In genomic region chr2:150888337-150888736, GRCh38 we compare ENCODE assay signal across 32 cellular contexts.
A peak's percentile ranks its signal among the peaks of the same experiment; 100 is the strongest.
DNase-seq lines count a peak whose midpoint lies in the region; ATAC-seq and TF ChIP-seq lines count a peak whose summit lies in the region.
"Had no signal": no experiment of that assay in that cellular context is flagged by ENCODE, and none has a peak within 500 bp of the region (broad histone marks: within the 10 kb centered on the region; RNA-seq: fewer than 3 reads in every experiment).

No MANE protein-coding gene starts in this region.

- intact Hi-C loops in adrenal gland (cut with DNase I) = no loop called here
- intact Hi-C loops in sigmoid colon (cut with DNase I) = no loop called here
- intact Hi-C loops in vagina (cut with DNase I) = no loop called here

- H3K4me3 ChIP-seq in adrenal gland (no peak overlapping the region), fibroblast of villous mesenchyme (ENCODE audit: low read depth, low read length) (no peak overlapping the region), sigmoid colon (no peak overlapping the region), vagina (no peak overlapping the region)
- H3K4me3 ChIP-seq: psoas muscle, tibial artery had no signal

- ATAC-seq in GM19023 (IDR thresholded peaks at IDR 0.05; ENCODE audit: unreplicated experiment) = no peak
- ATAC-seq: naive thymus-derived CD4-positive, alpha-beta T cell; psoas muscle; sciatic nerve; T-helper 17 cell had no signal

- DNase-seq in AG08396 (ENCODE audit: low spot score) (peak; percentile 12), HCEC 1CT (peak; percentile 22), adrenal gland (peak in 6 of 7 donors; percentile 20 to 59 (median 38)), fibroblast of villous mesenchyme (ENCODE audit: low read depth) (peak; percentile 48), sigmoid colon (no peak), DMS 273 treated with DMSO at 0.1 percent for 48 hours (lab: John Stamatoyannopoulos, UW) (no peak), vagina (ENCODE audit: extremely low spot score in 2 of 2) (no peak)
- DNase-seq: activated CD4-positive, alpha-beta memory T cell treated with anti-CD3 and anti-CD28 coated beads, Interleukin-2, amount 10 ng/mL, durations not matched to agents 7 days and 5 days; activated CD4-positive, alpha-beta T cell treated with anti-CD3 and anti-CD28 coated beads for 1 hour; activated CD8-positive, alpha-beta memory T cell treated with anti-CD3 and anti-CD28 coated beads, Interleukin-2, amount 50 U/mL, for 4 hours; activated naive CD4-positive, alpha-beta T cell; CD8-positive, alpha-beta memory T cell; effector CD4-positive, alpha-beta T cell; GDM1; head of caudate nucleus; KG1; midbrain; MM.1S; naive thymus-derived CD4-positive, alpha-beta T cell; NCI-H1105 treated with DMSO at 0.1 percent for 48 hours; NCI-H187 treated with DMSO at 0.1 percent for 48 hours; NCI-H2171 treated with DMSO at 0.1 percent for 48 hours; NCI-H510A treated with DMSO at 0.1 percent for 48 hours; nucleus accumbens; psoas muscle; SK-N-SH; stimulated activated CD4-positive, alpha-beta T cell treated with anti-CD3 and anti-CD28 coated beads, Interleukin-4, amount 100 ng/mL, for 24 hours; T-helper 17 cell; tibial artery had no signal

- TF ChIP-seq POLR2A in adrenal gland (IDR thresholded peaks at IDR 0.05) = no peak
- no peak for TF ChIP-seq POLR2A in sigmoid colon (IDR thresholded peaks at IDR 0.05)
- TF ChIP-seq POLR2A in vagina (IDR thresholded peaks at IDR 0.05) = no peak

- no peaks in the 10 kb centered on the region for H3K36me3 ChIP-seq in adrenal gland (replicated peaks in 1 of 2)
- H3K36me3 ChIP-seq in sigmoid colon = no peaks in the 10 kb centered on the region
- H3K36me3 ChIP-seq in vagina = no peaks in the 10 kb centered on the region
- H3K36me3 ChIP-seq: tibial artery had no signal

- H3K27ac ChIP-seq in adrenal gland (no peak overlapping the region), sigmoid colon (no peak overlapping the region), vagina (no peak overlapping the region)
- H3K27ac ChIP-seq: HL-60, psoas muscle, tibial artery had no signal

- TF ChIP-seq EP300 in sigmoid colon (IDR thresholded peaks at IDR 0.05) = no peak

- H3K9me3 ChIP-seq in adrenal gland (replicated peaks in 1 of 3) (no peaks in the 10 kb centered on the region), sigmoid colon (no peaks in the 10 kb centered on the region), vagina (no peaks in the 10 kb centered on the region)
- H3K9me3 ChIP-seq: psoas muscle, SK-N-SH, tibial artery had no signal

- H3K4me1 ChIP-seq in adrenal gland (replicated peaks in 1 of 2) (peaks cover 4 to 6% of the 10 kb centered on the region in 2 donors), sigmoid colon (no peaks in the 10 kb centered on the region), vagina (no peaks in the 10 kb centered on the region)
- H3K4me1 ChIP-seq: psoas muscle, tibial artery had no signal

- H3K27me3 ChIP-seq in adrenal gland = no peaks in the 10 kb centered on the region
- no peaks in the 10 kb centered on the region for H3K27me3 ChIP-seq in sigmoid colon
- H3K27me3 ChIP-seq in vagina = no peaks in the 10 kb centered on the region
- H3K27me3 ChIP-seq: tibial artery had no signal

- no peak for TF ChIP-seq CTCF in adrenal gland (IDR thresholded peaks at IDR 0.05)
- TF ChIP-seq CTCF in fibroblast of villous mesenchyme (IDR thresholded peaks at IDR 0.05; ENCODE audit: insufficient read depth, low read depth, low read length) = no peak
- TF ChIP-seq CTCF in sigmoid colon (IDR thresholded peaks at IDR 0.05) = no peak
- TF ChIP-seq CTCF in vagina (IDR thresholded peaks at IDR 0.05) = no peak

Comparison
In these comparisons a context has a peak if more than half of its experiments do, and no peak if none do; other contexts are left out.
1. DNase-seq: peak in AG08396 (single experiment), HCEC 1CT (single experiment), adrenal gland (6 of 7) and fibroblast of villous mesenchyme (single experiment); none in sigmoid colon (single experiment), DMS 273 treated with DMSO at 0.1 percent for 48 hours (single experiment) and vagina (0 of 2).